Comparison of ENCODE assay signal across 17 cellular contexts in genomic region chr14:95614335-95614734, GRCh38.
DNase-seq lines count a peak whose midpoint lies in the region; ATAC-seq and TF ChIP-seq lines count a peak whose summit lies in the region.
"Had no signal": no experiment of that assay in that cellular context is flagged by ENCODE, and none has a peak within 500 bp of the region (broad histone marks: within the 10 kb centered on the region; RNA-seq: fewer than 3 reads in every experiment).

No MANE protein-coding gene starts in this region.

- H3K9ac ChIP-seq in BLaER1 treated with 17β-estradiol and CSF1 and Interleukin-3, amounts not matched to agents 10 nM and 100 nM: no peak overlapping the region
- H3K9ac ChIP-seq in SU-DHL-6 (ENCODE audit: low read length): no peak overlapping the region
- no peak overlapping the region for H3K9ac ChIP-seq in neuronal stem cell (ENCODE audit: low read depth, low read length, poor library complexity)
- H3K9ac ChIP-seq: neural progenitor cell had no signal

- no peak overlapping the region for H2AFZ ChIP-seq in SU-DHL-6 (ENCODE audit: low read depth, low read length, severe bottlenecking)
- H2AFZ ChIP-seq in neuronal stem cell (ENCODE audit: low read length): no peak overlapping the region
- H2AFZ ChIP-seq: neural progenitor cell had no signal

- no peak overlapping the region for H3K4ac ChIP-seq in neuronal stem cell (ENCODE audit: low read length)

- H2BK5ac ChIP-seq in neuronal stem cell (ENCODE audit: low read length): no peak overlapping the region

- WGBS in neuronal stem cell (ENCODE audit: extremely low coverage in 2 of 2, insufficient read length in 2 of 2, insufficient replicate concordance in 1 of 2), 2 donors: no CpG with 5 or more reads among the region's 5 CpGs

- no peaks in the 10 kb centered on the region for H3K9me2 ChIP-seq in SU-DHL-6 (replicated peaks; ENCODE audit: insufficient read depth, low read length)

- no peak for DNase-seq in activated naive CD4-positive, alpha-beta T cell (lab: John Stamatoyannopoulos, UW)
- no peak for DNase-seq in neuronal stem cell (ENCODE audit: low spot score)
- DNase-seq in NCI-H510A (lab: John Stamatoyannopoulos, UW): no peak
- DNase-seq: activated CD8-positive, alpha-beta memory T cell treated with anti-CD3 and anti-CD28 coated beads, Interleukin-2, amount 10 ng/mL, durations not matched to agents 7 days and 5 days; activated naive CD4-positive, alpha-beta T cell treated with anti-CD3 and anti-CD28 coated beads, Interleukin-2, amount 50 U/mL, for 16 hours; BE2C; central memory CD4-positive, alpha-beta T cell; GDM1; H9; lower lobe of right lung had no signal

- H3K79me1 ChIP-seq in neuronal stem cell (ENCODE audit: low read depth, low read length): no peaks in the 10 kb centered on the region

- TF ChIP-seq CTCF in GM12873 (IDR thresholded peaks at IDR 0.05; ENCODE audit: insufficient read depth, low read depth, low read length, missing control alignments) (peak; percentile 34), SU-DHL-6 (IDR thresholded peaks at IDR 0.05; ENCODE audit: insufficient read depth, low read length, poor library complexity, severe bottlenecking) (peak; percentile 12)

- no peak overlapping the region for H3K23ac ChIP-seq in neuronal stem cell (ENCODE audit: low read depth, low read length, poor library complexity)

- H3K27me3 ChIP-seq in BLaER1 treated with 17β-estradiol and CSF1 and Interleukin-3, amounts not matched to agents 10 nM and 100 nM: no peaks in the 10 kb centered on the region
- H3K27me3 ChIP-seq in SU-DHL-6 (ENCODE audit: low read length) (no peaks in the 10 kb centered on the region), neuronal stem cell (ENCODE audit: control insufficient read depth in 3 of 3, insufficient read depth in 3 of 3, low read depth in 1 of 3, low read length in 3 of 3) (no peaks in the 10 kb centered on the region)
- H3K27me3 ChIP-seq: neural progenitor cell had no signal

- no peak overlapping the region for H4K91ac ChIP-seq in neuronal stem cell (ENCODE audit: low read depth, low read length, poor library complexity)

- ATAC-seq in HG02852 (IDR thresholded peaks at IDR 0.05; ENCODE audit: unreplicated experiment): peak; percentile 55
- no peak for ATAC-seq in GM18519 (IDR thresholded peaks at IDR 0.05; ENCODE audit: low FRiP score, unreplicated experiment)
- ATAC-seq: activated CD8-positive, alpha-beta memory T cell treated with anti-CD3 and anti-CD28 coated beads, Interleukin-2, amount 10 ng/mL, durations not matched to agents 7 days and 5 days; lower lobe of right lung had no signal

- no peak overlapping the region for H4K8ac ChIP-seq in neuronal stem cell (ENCODE audit: low read depth, low read length)

- no peaks in the 10 kb centered on the region for H4K20me1 ChIP-seq in BLaER1 treated with 17β-estradiol and CSF1 and Interleukin-3, amounts not matched to agents 10 nM and 100 nM
- no peaks in the 10 kb centered on the region for H4K20me1 ChIP-seq in SU-DHL-6 (ENCODE audit: low read depth, low read length)

- no peaks in the 10 kb centered on the region for H3K9me3 ChIP-seq in BLaER1 treated with 17β-estradiol and CSF1 and Interleukin-3, amounts not matched to agents 10 nM and 100 nM (replicated peaks in 1 of 11)
- H3K9me3 ChIP-seq in SU-DHL-6 (ENCODE audit: insufficient read depth, low read length): no peaks in the 10 kb centered on the region
- H3K9me3 ChIP-seq in neuronal stem cell (replicated peaks in 1 of 2; ENCODE audit: control insufficient read depth in 2 of 2, insufficient read depth in 1 of 2, low read depth in 1 of 2, low read length in 2 of 2): no peaks in the 10 kb centered on the region
- H3K9me3 ChIP-seq: BE2C, lower lobe of right lung had no signal

- H2AK5ac ChIP-seq in neuronal stem cell (ENCODE audit: low read depth, low read length): no peak overlapping the region

- H2BK12ac ChIP-seq in neuronal stem cell (ENCODE audit: low read length): no peak overlapping the region

- H3K79me2 ChIP-seq in SU-DHL-6 (ENCODE audit: insufficient read depth, low read length): no peaks in the 10 kb centered on the region

- peaks cover 0 to 15% (median 7%) of the 10 kb centered on the region in 10 experiments; a peak in 10 of 20 replicates for H3K4me1 ChIP-seq in BLaER1 treated with 17β-estradiol and CSF1 and Interleukin-3, amounts not matched to agents 10 nM and 100 nM
- peaks cover 0 to 2% of the 10 kb centered on the region in 2 donors for H3K4me1 ChIP-seq in neuronal stem cell (ENCODE audit: control insufficient read depth in 2 of 2, insufficient read depth in 1 of 2, low read depth in 1 of 2, low read length in 2 of 2)
- H3K4me1 ChIP-seq: BE2C, lower lobe of right lung had no signal

- no peaks in the 10 kb centered on the region for H3F3A ChIP-seq in SU-DHL-6 (ENCODE audit: insufficient read depth)

- no peaks in the 10 kb centered on the region for H3K36me3 ChIP-seq in BLaER1 treated with 17β-estradiol and CSF1 and Interleukin-3, amounts not matched to agents 10 nM and 100 nM
- no peaks in the 10 kb centered on the region for H3K36me3 ChIP-seq in SU-DHL-6 (ENCODE audit: low read length)
- no peaks in the 10 kb centered on the region for H3K36me3 ChIP-seq in neuronal stem cell (replicated peaks in 1 of 2; ENCODE audit: control insufficient read depth in 2 of 2, insufficient read depth in 2 of 2, low read length in 2 of 2)
- H3K36me3 ChIP-seq: BE2C, lower lobe of right lung, neural progenitor cell had no signal

- H2BK120ac ChIP-seq in neuronal stem cell (ENCODE audit: low read depth, low read length): no peak overlapping the region

- no peak overlapping the region for H3K18ac ChIP-seq in neuronal stem cell (ENCODE audit: low read length)

- peak overlapping the region in 7 of 11 experiments; percentile 2 to 32 (median 23); a peak in 10 of 22 replicates for H3K4me2 ChIP-seq in BLaER1 treated with 17β-estradiol and CSF1 and Interleukin-3, amounts not matched to agents 10 nM and 100 nM
- H3K4me2 ChIP-seq in SU-DHL-6 (ENCODE audit: low read depth, low read length, poor library complexity, severe bottlenecking) (no peak overlapping the region), neuronal stem cell (ENCODE audit: insufficient read depth, low read length, poor library complexity, severe bottlenecking) (no peak overlapping the region)
- H3K4me2 ChIP-seq: neural progenitor cell had no signal

- no peak overlapping the region for H3K4me3 ChIP-seq in BLaER1 treated with 17β-estradiol and CSF1 and Interleukin-3, amounts not matched to agents 10 nM and 100 nM
- no peak overlapping the region for H3K4me3 ChIP-seq in SU-DHL-6 (ENCODE audit: insufficient read depth, low read length, poor library complexity, severe bottlenecking)
- H3K4me3 ChIP-seq in neuronal stem cell (ENCODE audit: low read length in 2 of 2): no peak overlapping the region
- H3K4me3 ChIP-seq: lower lobe of right lung, neural progenitor cell had no signal

- no peak overlapping the region for H2BK15ac ChIP-seq in neuronal stem cell (ENCODE audit: low read length)

- H3K14ac ChIP-seq in neuronal stem cell (ENCODE audit: low read length): no peak overlapping the region

- H3K27ac ChIP-seq in BLaER1 treated with 17β-estradiol and CSF1 and Interleukin-3, amounts not matched to agents 10 nM and 100 nM: no peak overlapping the region
- H3K27ac ChIP-seq in SU-DHL-6 (ENCODE audit: low read depth, low read length): no peak overlapping the region
- H3K27ac ChIP-seq in neuronal stem cell (replicated peaks; ENCODE audit: low read length): no peak overlapping the region
- H3K27ac ChIP-seq: lower lobe of right lung, neural progenitor cell, RWPE1 had no signal

Comparison
In these comparisons a context has a peak if more than half of its experiments do, and no peak if none do; other contexts are left out.
1. H3K4me2 ChIP-seq: peak in BLaER1 treated with 17β-estradiol and CSF1 and Interleukin-3, amounts not matched to agents 10 nM and 100 nM (7 of 11); none in SU-DHL-6 (single experiment) and neuronal stem cell (single experiment).